23 cellular contexts compared by ENCODE assay signal in genomic region chr4:6727943-6728250, GRCh38. TPM values are rescaled to one million over a fixed set of nuclear protein-coding genes. Genes with fewer than 3 reads are reported as not detected.
DNase-seq lines count a peak whose midpoint lies in the region; ATAC-seq and TF ChIP-seq lines count a peak whose summit lies in the region.
"Had no signal": no experiment of that assay in that cellular context is flagged by ENCODE, and none has a peak within 500 bp of the region (broad histone marks: within the 10 kb centered on the region; RNA-seq: fewer than 3 reads in every experiment).

No MANE protein-coding gene starts in this region.

- H3K4me3 Mint-ChIP-seq in GM23338 (no peak overlapping the region), chondrocyte (ENCODE audit: unreplicated experiment) (no peak overlapping the region), neural progenitor cell (peak overlapping the region; percentile 73)
- H3K4me3 Mint-ChIP-seq: activated T-helper 17 cell treated with anti-CD3 and anti-CD28 coated beads, Interleukin-2, amount 50 U/mL, for 72 hours had no signal

- H3K27me3 Mint-ChIP-seq in GM23338 (ENCODE audit: insufficient read depth, low read depth, poor library complexity) (peaks cover 11% of the 10 kb centered on the region), chondrocyte (ENCODE audit: low read depth) (no peaks in the 10 kb centered on the region), neural progenitor cell (ENCODE audit: insufficient read depth, low read depth) (peaks cover 16% of the 10 kb centered on the region)
- H3K27me3 Mint-ChIP-seq: activated T-helper 17 cell treated with anti-CD3 and anti-CD28 coated beads, Interleukin-2, amount 50 U/mL, for 72 hours had no signal

- H3K79me2 ChIP-seq in GM23338 (replicated peaks; ENCODE audit: insufficient read depth): no peaks in the 10 kb centered on the region
- H3K79me2 ChIP-seq in neural progenitor cell (ENCODE audit: low read depth): no peaks in the 10 kb centered on the region

- DNase-seq in GM23338 (ENCODE audit: low spot score): no peak
- no peak for DNase-seq in chondrocyte (ENCODE audit: low spot score)
- DNase-seq in neural progenitor cell (ENCODE audit: low spot score): no peak
- DNase-seq in NCI-H526 (lab: John Stamatoyannopoulos, UW): no peak
- DNase-seq in NK-92 (lab: John Stamatoyannopoulos, UW; ENCODE audit: unreplicated experiment): no peak
- DNase-seq in DMS79 (lab: John Stamatoyannopoulos, UW): no peak
- no peak for DNase-seq in NCI-H226
- DNase-seq: central memory CD4-positive, alpha-beta T cell; effector memory CD4-positive, alpha-beta T cell; esophagus squamous epithelium; left colon; midbrain; NCI-H1092 treated with DMSO at 0.1 percent for 48 hours; NCI-H524; Right ventricle myocardium superior; T-helper 1 cell; WERI-Rb-1 had no signal

- TF ChIP-seq CTCF in C4-2B (conservative IDR thresholded peaks at IDR 0.05) (no peak), GM23338 (conservative IDR thresholded peaks at IDR 0.05; ENCODE audit: low read depth in 2 of 2) (no peak), chondrocyte (IDR thresholded peaks at IDR 0.05) (no peak), neural progenitor cell (IDR thresholded peaks at IDR 0.05) (no peak)

- no peaks in the 10 kb centered on the region for H3K9me3 ChIP-seq in neural progenitor cell (ENCODE audit: low read depth)
- H3K9me3 ChIP-seq: esophagus squamous epithelium had no signal

- H3K4me1 ChIP-seq in GM23338 (ENCODE audit: insufficient read depth) (no peaks in the 10 kb centered on the region; the same call in 1 of the 2 replicates), neural progenitor cell (peaks cover 12% of the 10 kb centered on the region)

- H3K27ac ChIP-seq in C4-2B (peak overlapping the region; percentile 46), GM23338 (ENCODE audit: low read depth) (no peak overlapping the region), neural progenitor cell (no peak overlapping the region)
- H3K27ac ChIP-seq: esophagus squamous epithelium, WERI-Rb-1 had no signal

- H3K9ac ChIP-seq in neural progenitor cell: no peak overlapping the region

- H3K4me1 Mint-ChIP-seq in GM23338 (peaks cover 17% of the 10 kb centered on the region), chondrocyte (ENCODE audit: low read depth) (peaks cover 32% of the 10 kb centered on the region), neural progenitor cell (peaks cover 32% of the 10 kb centered on the region)
- H3K4me1 Mint-ChIP-seq: activated T-helper 17 cell treated with anti-CD3 and anti-CD28 coated beads, Interleukin-2, amount 50 U/mL, for 72 hours had no signal

- no peaks in the 10 kb centered on the region for H3K36me3 ChIP-seq in GM23338 (ENCODE audit: insufficient read depth)
- no peaks in the 10 kb centered on the region for H3K36me3 ChIP-seq in neural progenitor cell
- H3K36me3 ChIP-seq: esophagus squamous epithelium, WERI-Rb-1 had no signal

- H3K4me2 ChIP-seq in GM23338 (peak overlapping the region; percentile 65; the same call in 1 of the 2 replicates), neural progenitor cell (no peak overlapping the region)
- H3K4me2 ChIP-seq: smooth muscle cell had no signal

- no peaks in the 10 kb centered on the region for H3K9me2 ChIP-seq in GM23338 (ENCODE audit: insufficient read depth)

- H3K27ac Mint-ChIP-seq in GM23338 (no peak overlapping the region), chondrocyte (ENCODE audit: unreplicated experiment) (peak overlapping the region; percentile 84), neural progenitor cell (peak overlapping the region; percentile 69)
- H3K27ac Mint-ChIP-seq: activated T-helper 17 cell treated with anti-CD3 and anti-CD28 coated beads, Interleukin-2, amount 50 U/mL, for 72 hours had no signal

- ATAC-seq in GM23338: no peak
- ATAC-seq: activated T-helper 17 cell treated with anti-CD3 and anti-CD28 coated beads, Interleukin-2, amount 50 U/mL, for 72 hours; left colon had no signal

- H3K4me3 ChIP-seq in GM23338 (0 out of 2 replicates have a peak overlapping the region, but pooled peaks have one; percentile 27), neural progenitor cell (no peak overlapping the region)
- H3K4me3 ChIP-seq: esophagus squamous epithelium, smooth muscle cell had no signal

- H3K36me3 Mint-ChIP-seq in GM23338 (ENCODE audit: low read depth) (no peaks in the 10 kb centered on the region), chondrocyte (ENCODE audit: low read depth) (no peaks in the 10 kb centered on the region), neural progenitor cell (no peaks in the 10 kb centered on the region)

- H3F3A ChIP-seq in GM23338 (replicated peaks; ENCODE audit: low read depth): peaks cover 9% of the 10 kb centered on the region
- H3F3A ChIP-seq in neural progenitor cell (ENCODE audit: low read depth): peaks cover 24% of the 10 kb centered on the region

- no peaks in the 10 kb centered on the region for H3K27me3 ChIP-seq in GM23338 (ENCODE audit: insufficient read depth)
- no peaks in the 10 kb centered on the region for H3K27me3 ChIP-seq in neural progenitor cell
- H3K27me3 ChIP-seq: esophagus squamous epithelium had no signal

- H4K20me1 ChIP-seq in GM23338 (replicated peaks; ENCODE audit: insufficient read depth): no peaks in the 10 kb centered on the region
- no peaks in the 10 kb centered on the region for H4K20me1 ChIP-seq in neural progenitor cell (ENCODE audit: low read depth)

- H2AFZ ChIP-seq in GM23338: peak overlapping the region; percentile 81; the same call in 1 of the 2 replicates
- no peak overlapping the region for H2AFZ ChIP-seq in neural progenitor cell (replicated peaks)

- no peaks in the 10 kb centered on the region for H3K9me3 Mint-ChIP-seq in GM23338
- H3K9me3 Mint-ChIP-seq in chondrocyte (ENCODE audit: low read depth): no peaks in the 10 kb centered on the region
- H3K9me3 Mint-ChIP-seq in neural progenitor cell: no peaks in the 10 kb centered on the region
- H3K9me3 Mint-ChIP-seq: activated T-helper 17 cell treated with anti-CD3 and anti-CD28 coated beads, Interleukin-2, amount 50 U/mL, for 72 hours had no signal

TF ChIP-seq in GM23338, 12 proteins besides CTCF, POLR2A, EP300 and RAD21:
- TF ChIP-seq NANOG (IDR thresholded peaks at IDR 0.05; ENCODE audit: borderline replicate concordance): no peak
- TF ChIP-seq STAT1 (IDR thresholded peaks at IDR 0.05; ENCODE audit: unreplicated experiment): no peak
- no peak for TF ChIP-seq POLR2AphosphoS5 (IDR thresholded peaks at IDR 0.05; ENCODE audit: low read depth)
- TF ChIP-seq ETS1 (IDR thresholded peaks at IDR 0.05): no peak
- TF ChIP-seq ZNF331 (CRISPR knock-in tag; IDR thresholded peaks at IDR 0.05; ENCODE audit: low read depth): no peak

RNA-seq across cellular contexts. Expression of gene BLOC1S4, which starts 11.9 kb away (rescaled TPM):
- total RNA-seq in GM23338 (2014; rRNA removed; shearing (Covaris generic)): 33.7 and 35.2 TPM in 2 replicates
- polyA plus RNA-seq in GM23338 (2016; fragmentation: Nextera tagmentation; extraction: Ambion mirVana): 23.9 and 26.5 TPM in 2 replicates
- total RNA-seq in chondrocyte (15.5 to 16.7 TPM (median 16.2 TPM) in 3 replicates), neural progenitor cell (ENCODE audit: low replicate concordance) (10.5 and 24.6 TPM in 2 replicates)

RNA-seq across cellular contexts. Expression of gene MRFAP1L1, which starts 18.2 kb away (rescaled TPM):
- total RNA-seq in GM23338 (2014; rRNA removed; shearing (Covaris generic)): 58.2 and 61.6 TPM in 2 replicates
- 63.4 and 73.8 TPM in 2 replicates for polyA plus RNA-seq in GM23338 (2016; fragmentation: Nextera tagmentation; extraction: Ambion mirVana)
- 44.7 to 52.9 TPM (median 46.5 TPM) in 3 replicates for total RNA-seq in chondrocyte
- 90.6 and 141 TPM in 2 replicates for total RNA-seq in neural progenitor cell (ENCODE audit: low replicate concordance)

RNA-seq across cellular contexts. Expression of gene S100P, which starts 34.2 kb away (rescaled TPM):
- total RNA-seq in GM23338 (2014; rRNA removed; shearing (Covaris generic)): 0.43 TPM in 1 of 2 replicates, not detected in the other
- 0.32 TPM in 1 of 2 replicates, not detected in the other for polyA plus RNA-seq in GM23338 (2016; fragmentation: Nextera tagmentation; extraction: Ambion mirVana)
- total RNA-seq in chondrocyte: 0.95 to 1.1 TPM in 2 of 3 replicates, not detected in the other
- total RNA-seq in neural progenitor cell (ENCODE audit: low replicate concordance): not detected in 2 replicates
- total RNA-seq: HT1080, LHCN-M2, Right ventricle myocardium superior had no signal
- polyA plus RNA-seq: neural cell had no signal

RNA-seq across cellular contexts. Expression of gene KIAA0232, which starts 54.6 kb away (rescaled TPM):
- 34.9 and 45.1 TPM in 2 replicates for total RNA-seq in GM23338 (2014; rRNA removed; shearing (Covaris generic))
- 12.3 and 14.3 TPM in 2 replicates for polyA plus RNA-seq in GM23338 (2016; fragmentation: Nextera tagmentation; extraction: Ambion mirVana)
- total RNA-seq in chondrocyte (24.7 to 27.4 TPM (median 26.2 TPM) in 3 replicates), neural progenitor cell (ENCODE audit: low replicate concordance) (42.9 and 52.2 TPM in 2 replicates)
